In genomic region chr4:21888195-21888976, GRCh38 we compare ENCODE assay signal across 9 cellular contexts.
DNase-seq lines count a peak whose midpoint lies in the region; ATAC-seq, FAIRE-seq and TF ChIP-seq lines count a peak whose summit lies in the region.
"Had no signal": no experiment of that assay in that cellular context is flagged by ENCODE, and none has a peak within 500 bp of the region (broad histone marks: within the 10 kb centered on the region; RNA-seq: fewer than 3 reads in every experiment).

No MANE protein-coding gene starts in this region.

- BruUV-seq in PC-3 (replicated peaks; lab: Mats Ljungman, UMichigan) = no TSS peak

- peaks cover 13% of the 10 kb centered on the region for H3F3A ChIP-seq in PC-3 (ENCODE audit: low read length, unreplicated experiment)

- ATAC-seq in PC-3 (peak; percentile 98), GM19324 (IDR thresholded peaks at IDR 0.05; ENCODE audit: low FRiP score, unreplicated experiment) (no peak)

- peak overlapping the region; percentile 94 for H3K27ac ChIP-seq in PC-3 (ENCODE audit: low read length)

- DNase-seq in D721Med (ENCODE audit: insufficient read length, low spot score) (no peak), H54 (ENCODE audit: insufficient read length, low spot score) (no peak), PC-3 (peak; percentile 90), fibroblast of the conjunctiva (ENCODE audit: low read depth) (peak; percentile 72), cerebellar cortex (ENCODE audit: low spot score) (no peak), retina (no peak), mucosa of gallbladder (ENCODE audit: low spot score) (no peak)
- DNase-seq: amygdala had no signal

- no peaks in the 10 kb centered on the region for H3K9me3 ChIP-seq in PC-3 (ENCODE audit: low read length)

- POLR2A ChIA-PET in PC-3 (lab: Charles Lee; ENCODE audit: unreplicated experiment) = no interaction called here

- H3K4me2 ChIP-seq in PC-3 (ENCODE audit: low read length) = peak overlapping the region; percentile 56

- FAIRE-seq in D721Med (lab: Jason Lieb, UNC) (peak; percentile 53), H54 (lab: Jason Lieb, UNC) (peak; percentile 36)

- H3K36me3 ChIP-seq in PC-3 (ENCODE audit: low read depth, low read length) = no peaks in the 10 kb centered on the region

- H3K27me3 ChIP-seq in PC-3 (ENCODE audit: low read length) = no peaks in the 10 kb centered on the region

- TF ChIP-seq POLR2A in H54 (IDR thresholded peaks at IDR 0.05; ENCODE audit: low read depth, low read length) = no peak

- H2AFZ ChIP-seq in PC-3 (ENCODE audit: low read length) = no peak overlapping the region

- TF ChIP-seq CTCF in D721Med (IDR thresholded peaks at IDR 0.05; ENCODE audit: insufficient read depth, missing control alignments) = no peak
- no peak for TF ChIP-seq CTCF in PC-3 (conservative IDR thresholded peaks at IDR 0.05; ENCODE audit: low read depth, low read length)

- no peaks in the 10 kb centered on the region for H3K79me2 ChIP-seq in PC-3 (ENCODE audit: low read length)

- peak overlapping the region; percentile 35 for H3K9ac ChIP-seq in PC-3 (ENCODE audit: low read length)

- CTCF ChIA-PET in PC-3 (lab: Charles Lee) = no interaction called here

- H4K20me1 ChIP-seq in PC-3 (ENCODE audit: low read length) = no peaks in the 10 kb centered on the region

- peaks cover 35% of the 10 kb centered on the region for H3K4me1 ChIP-seq in PC-3 (ENCODE audit: insufficient read depth, low read length)

- peak overlapping the region; percentile 33 for H3K4me3 ChIP-seq in PC-3 (ENCODE audit: low read length)

- H3K9me2 ChIP-seq in PC-3 (replicated peaks; ENCODE audit: low read length) = no peaks in the 10 kb centered on the region

- intact Hi-C loops in PC-3 (cut with micrococcal nuclease) = loop anchor here (1.0 to 2.0 kb wide), 2 partner anchors 13 to 98 kb away; no protein-coding TSS in a partner anchor

Comparison
In these comparisons a context has a peak if more than half of its experiments do, and no peak if none do; other contexts are left out.
1. DNase-seq: peak in PC-3 (single experiment) and fibroblast of the conjunctiva (single experiment); none in D721Med (single experiment), H54 (single experiment), cerebellar cortex (single experiment), retina (single experiment) and mucosa of gallbladder (single experiment).